In the genomic region with DNA sequence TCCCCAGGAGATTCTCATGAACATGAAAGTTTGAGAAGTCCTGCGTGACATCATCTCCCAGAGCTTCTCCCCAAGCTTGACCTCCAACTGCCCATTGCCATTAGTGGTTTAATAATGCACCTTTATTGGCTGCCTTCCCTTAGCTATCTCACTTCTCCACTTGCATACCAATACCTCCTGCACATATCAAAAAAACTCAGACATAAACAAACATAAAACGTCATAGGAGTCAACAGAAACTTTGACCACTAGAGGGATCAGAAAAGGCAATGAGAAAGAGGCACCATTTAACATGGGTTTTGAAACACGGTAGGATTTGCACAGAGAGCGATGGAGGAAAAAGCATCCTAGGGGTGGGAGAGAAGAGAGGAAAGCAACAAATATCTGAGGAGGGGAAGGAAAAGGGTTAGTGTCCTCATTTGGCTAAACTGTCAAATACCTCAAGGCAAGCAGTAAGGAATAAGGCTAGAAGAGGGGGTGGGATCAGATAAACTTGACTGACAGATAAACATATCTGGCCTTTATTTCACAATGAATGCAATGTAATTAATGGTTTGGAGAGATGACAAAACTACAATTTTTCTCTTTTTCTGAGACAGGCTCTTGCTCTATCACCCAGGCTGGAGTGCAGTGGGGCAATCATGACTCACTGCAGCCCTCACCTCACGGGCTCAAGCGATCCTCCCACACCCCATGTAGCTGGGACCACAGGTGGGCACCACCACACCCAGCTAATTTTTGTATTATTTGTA, we compare ENCODE assay signal across 11 cellular contexts. TPM values are rescaled to one million over a fixed set of nuclear protein-coding genes. Genes with fewer than 3 reads are reported as not detected.
DNase-seq lines count a peak whose midpoint lies in the region; ATAC-seq and TF ChIP-seq lines count a peak whose summit lies in the region.
"Had no signal": no experiment of that assay in that cellular context is flagged by ENCODE, and none has a peak within 500 bp of the region (broad histone marks: within the 10 kb centered on the region; RNA-seq: fewer than 3 reads in every experiment).

No MANE protein-coding gene starts in this region.

- TF ChIP-seq POLR2A in breast epithelium (IDR thresholded peaks at IDR 0.05), result no peak
- no peak for TF ChIP-seq POLR2A in Peyer's patch (IDR thresholded peaks at IDR 0.05)

- no TSS peak for BruUV-seq in MCF 10A (replicated peaks; lab: Mats Ljungman, UMichigan)

- POLR2A ChIA-PET in MCF 10A (lab: Yijun Ruan, JAX), result interaction anchor here (0.6 kb wide), 1 partner anchor 28 kb away, joined by 3 read pairs; no protein-coding TSS in a partner anchor
- POLR2A ChIA-PET in activated CD4-positive, alpha-beta memory T cell treated with anti-CD3 and anti-CD28 coated beads, Interleukin-2, amount 10 ng/mL, durations not matched to agents 7 days and 5 days (lab: Charles Lee), result no interaction called here

- H3K9me3 Mint-ChIP-seq in MCF 10A (ENCODE audit: unreplicated experiment), result peaks cover 7% of the 10 kb centered on the region
- no peaks in the 10 kb centered on the region for H3K9me3 Mint-ChIP-seq in activated CD4-positive, alpha-beta memory T cell treated with anti-CD3 and anti-CD28 coated beads, Interleukin-2, amount 10 ng/mL, durations not matched to agents 7 days and 5 days

- no peaks in the 10 kb centered on the region for H3K27me3 Mint-ChIP-seq in MCF 10A (ENCODE audit: insufficient read depth, unreplicated experiment)
- no peaks in the 10 kb centered on the region for H3K27me3 Mint-ChIP-seq in activated CD4-positive, alpha-beta memory T cell treated with anti-CD3 and anti-CD28 coated beads, Interleukin-2, amount 10 ng/mL, durations not matched to agents 7 days and 5 days

- H3K27me3 ChIP-seq in breast epithelium (no peaks in the 10 kb centered on the region), Peyer's patch (no peaks in the 10 kb centered on the region), upper lobe of right lung (no peaks in the 10 kb centered on the region)

- peak; percentile 69 for ATAC-seq in upper lobe of right lung
- ATAC-seq: left ventricle myocardium superior had no signal

- intact Hi-C loops in MCF 10A (cut with micrococcal nuclease), result no loop called here
- intact Hi-C loops in breast epithelium (cut with DNase I; ENCODE audit: low total_unique reads), result loop anchor here (1.0 kb wide), 1 partner anchor 23 kb away; no protein-coding TSS in a partner anchor
- intact Hi-C loops in upper lobe of right lung (cut with DNase I), result no loop called here

- H3K4me3 Mint-ChIP-seq in MCF 10A (ENCODE audit: unreplicated experiment), result no peak overlapping the region
- H3K4me3 Mint-ChIP-seq in activated CD4-positive, alpha-beta memory T cell treated with anti-CD3 and anti-CD28 coated beads, Interleukin-2, amount 10 ng/mL, durations not matched to agents 7 days and 5 days, result no peak overlapping the region

- no peaks in the 10 kb centered on the region for H3K9me3 ChIP-seq in breast epithelium
- no peaks in the 10 kb centered on the region for H3K9me3 ChIP-seq in Peyer's patch
- H3K9me3 ChIP-seq in upper lobe of right lung, result no peaks in the 10 kb centered on the region

- CTCF ChIA-PET in MCF 10A (lab: Yijun Ruan, JAX), result interaction anchor here (0.6 to 1.8 kb wide), 7 partner anchors 18 to 1413 kb away, joined by 3 to 6 read pairs (median 5); no protein-coding TSS in a partner anchor
- CTCF ChIA-PET in activated CD4-positive, alpha-beta memory T cell treated with anti-CD3 and anti-CD28 coated beads, Interleukin-2, amount 10 ng/mL, durations not matched to agents 7 days and 5 days (lab: Charles Lee), result interaction anchor here (1.1 to 2.2 kb wide), 5 partner anchors 10 to 292 kb away, joined by 3 to 9 read pairs (median 6); a partner anchor contains a TSS

- no peak overlapping the region for H3K27ac ChIP-seq in breast epithelium
- H3K27ac ChIP-seq in Peyer's patch, result no peak overlapping the region
- no peak overlapping the region for H3K27ac ChIP-seq in upper lobe of right lung

- no peak overlapping the region for H3K27ac Mint-ChIP-seq in MCF 10A (ENCODE audit: low read depth, unreplicated experiment)
- no peak overlapping the region for H3K27ac Mint-ChIP-seq in activated CD4-positive, alpha-beta memory T cell treated with anti-CD3 and anti-CD28 coated beads, Interleukin-2, amount 10 ng/mL, durations not matched to agents 7 days and 5 days

- H3K4me1 ChIP-seq in breast epithelium, result no peaks in the 10 kb centered on the region
- peaks cover 0 to 28% (median 2%) of the 10 kb centered on the region in 4 donors for H3K4me1 ChIP-seq in Peyer's patch
- peaks cover 39% of the 10 kb centered on the region for H3K4me1 ChIP-seq in upper lobe of right lung

- peaks cover 18% of the 10 kb centered on the region for H3K4me1 Mint-ChIP-seq in MCF 10A (ENCODE audit: insufficient read depth, unreplicated experiment)
- H3K4me1 Mint-ChIP-seq in activated CD4-positive, alpha-beta memory T cell treated with anti-CD3 and anti-CD28 coated beads, Interleukin-2, amount 10 ng/mL, durations not matched to agents 7 days and 5 days, result peaks cover 22% of the 10 kb centered on the region

- H3K36me3 ChIP-seq in breast epithelium (no peaks in the 10 kb centered on the region), Peyer's patch (no peaks in the 10 kb centered on the region), upper lobe of right lung (no peaks in the 10 kb centered on the region)

- DNase-seq in MCF 10A (ENCODE audit: unreplicated experiment), result peak; percentile 11
- no peak for DNase-seq in breast epithelium (ENCODE audit: low spot score in 2 of 2)
- DNase-seq in Peyer's patch, result no peak
- no peak for DNase-seq in fibroblast of the aortic adventitia (ENCODE audit: low read depth)
- no peak for DNase-seq in upper lobe of right lung
- no peak for DNase-seq in activated CD4-positive, CD25-positive, alpha-beta regulatory T cell (lab: John Stamatoyannopoulos, UW)
- DNase-seq in hippocampal formation (lab: John Stamatoyannopoulos, UW), result no peak
- no peak for DNase-seq in activated CD4-positive, alpha-beta memory T cell treated with anti-CD3 and anti-CD28 coated beads, Interleukin-2, amount 10 ng/mL, durations not matched to agents 7 days and 5 days
- DNase-seq: activated CD4-positive, alpha-beta T cell treated with anti-CD3 and anti-CD28 coated beads, Interleukin-2, amount 50 U/mL, for 1 hour; left ventricle myocardium superior; NCI-H2227 treated with DMSO at 0.1 percent for 48 hours had no signal

- H3K36me3 Mint-ChIP-seq in MCF 10A (ENCODE audit: insufficient read depth, unreplicated experiment), result no peaks in the 10 kb centered on the region
- no peaks in the 10 kb centered on the region for H3K36me3 Mint-ChIP-seq in activated CD4-positive, alpha-beta memory T cell treated with anti-CD3 and anti-CD28 coated beads, Interleukin-2, amount 10 ng/mL, durations not matched to agents 7 days and 5 days (ENCODE audit: low read depth)

- no peak overlapping the region for H3K4me3 ChIP-seq in breast epithelium
- no peak overlapping the region for H3K4me3 ChIP-seq in Peyer's patch
- H3K4me3 ChIP-seq in fibroblast of the aortic adventitia (ENCODE audit: low read depth, low read length), result no peak overlapping the region
- H3K4me3 ChIP-seq in upper lobe of right lung, result no peak overlapping the region

- TF ChIP-seq CTCF in MCF 10A (IDR thresholded peaks at IDR 0.05; ENCODE audit: unreplicated experiment), result peak; percentile 10
- TF ChIP-seq CTCF in breast epithelium (IDR thresholded peaks at IDR 0.05), result no peak
- peak in 4 of 6 experiments; percentile 8 to 56 (median 48) for TF ChIP-seq CTCF in Peyer's patch (IDR thresholded peaks at IDR 0.05)
- peak; percentile 31 for TF ChIP-seq CTCF in fibroblast of the aortic adventitia (IDR thresholded peaks at IDR 0.05; ENCODE audit: insufficient read depth, low read length)
- TF ChIP-seq CTCF in upper lobe of right lung (IDR thresholded peaks at IDR 0.05), result peak; percentile 30

RNA-seq across cellular contexts. Expression of a gene that starts 27.0 kb away (rescaled TPM):
- 38.1 and 38.2 TPM in 2 replicates for total RNA-seq in MCF 10A (2022)
- total RNA-seq in breast epithelium, result 10 to 100 TPM; 39.0 to 49.3 (median 47.2) TPM
- 10 to 100 TPM; 28.7 to 45.4 (median 33.5) TPM for total RNA-seq in Peyer's patch
- total RNA-seq in fibroblast of the aortic adventitia (ENCODE audit: low replicate concordance), result 58.0 and 104 TPM in 2 replicates
- total RNA-seq in upper lobe of right lung, result 132 TPM
- total RNA-seq in activated CD4-positive, alpha-beta memory T cell treated with anti-CD3 and anti-CD28 coated beads, Interleukin-2, amount 10 ng/mL, durations not matched to agents 7 days and 5 days, result 10 to 100 TPM; 28.0 to 28.8 TPM

Comparison
In these comparisons a context has a peak if more than half of its experiments do, and no peak if none do; other contexts are left out.
1. CTCF ChIP-seq: peak in MCF 10A (single experiment), Peyer's patch (4 of 6), fibroblast of the aortic adventitia (single experiment) and upper lobe of right lung (single experiment); none in breast epithelium (0 of 3).